In genomic region chr2:72908741-72909140, GRCh38 we compare ENCODE assay signal across 12 cellular contexts. TPM values are rescaled to one million over a fixed set of nuclear protein-coding genes. Genes with fewer than 3 reads are reported as not detected.
"Had no signal": no experiment of that assay in that cellular context is flagged by ENCODE, and none has a peak within 500 bp of the region (broad histone marks: within the 10 kb centered on the region; RNA-seq: fewer than 3 reads in every experiment).

No MANE protein-coding gene starts in this region.

- H3K27ac ChIP-seq: GM23248 had no signal

- H3K36me3 ChIP-seq: HAP-1 had no signal

- H3K4me2 ChIP-seq: GM23338 had no signal

- H3K4me3 ChIP-seq: GM23248, GM23338, HAP-1 had no signal

- H3K4me1 ChIP-seq: HAP-1 had no signal

- FAIRE-seq: H1, H54 had no signal

- DNase-seq: GM23248, GOT3, H7, H9, HCEC 1CT, HFFc6 had no signal

- ATAC-seq: GM23338, HCT116 had no signal

RNA-seq across cellular contexts. Expression of gene EMX1, which starts 8.6 kb away (rescaled TPM):
- total RNA-seq: GM23248, H4, HFFc6 had no signal
- polyA plus RNA-seq: GM23248 had no signal
